ENCODE assay signal across 8 cellular contexts in genomic region chr13:46687810-46688209, GRCh38.
DNase-seq lines count a peak whose midpoint lies in the region; ATAC-seq and TF ChIP-seq lines count a peak whose summit lies in the region.

No MANE protein-coding gene starts in this region.

- H3K36me3 Mint-ChIP-seq in Calu3 (ENCODE audit: insufficient read depth, unreplicated experiment), result peaks cover 8% of the 10 kb centered on the region

- H3K27ac Mint-ChIP-seq in Calu3 (ENCODE audit: unreplicated experiment), result no peak overlapping the region

- CTCF ChIA-PET in Calu3 (lab: Charles Lee), result no interaction called here

- H3K9ac ChIP-seq in iPS-18a (ENCODE audit: low read length), result peak overlapping the region; percentile 44

- intact Hi-C loops in Calu3 (cut with micrococcal nuclease; ENCODE audit: unreplicated experiment), result no loop called here

- no TSS peak for BruUV-seq in Calu3 (replicated peaks; lab: Mats Ljungman, UMichigan)

- H3K9me3 ChIP-seq in HAP-1 (no peaks in the 10 kb centered on the region), iPS-18a (ENCODE audit: control insufficient read depth, low read depth, low read length) (no peaks in the 10 kb centered on the region)

- H3K27me3 Mint-ChIP-seq in Calu3 (ENCODE audit: unreplicated experiment), result no peaks in the 10 kb centered on the region

- 0 out of 2 replicates have a peak, but pooled peaks cover 4% of the 10 kb centered on the region for H3K36me3 ChIP-seq in HAP-1 (replicated peaks)
- no peaks in the 10 kb centered on the region for H3K36me3 ChIP-seq in iPS-18a (ENCODE audit: control insufficient read depth, low read depth, low read length)

- in situ Hi-C loops in HAP-1 (cut with MboI; ENCODE audit: low sequenced_read_pairs), result no loop called here

- TF ChIP-seq CTCF in Calu3 (IDR thresholded peaks at IDR 0.05; ENCODE audit: unreplicated experiment), result no peak

- H3K27me3 ChIP-seq in HAP-1 (ENCODE audit: low read depth) (no peaks in the 10 kb centered on the region), iPS-18a (ENCODE audit: control insufficient read depth, insufficient read depth, low read length) (no peaks in the 10 kb centered on the region)

- H3K4me1 Mint-ChIP-seq in Calu3 (ENCODE audit: low read depth, unreplicated experiment), result peaks cover 31% of the 10 kb centered on the region

- ATAC-seq in SK-N-SH treated with all-trans-retinoic acid at 6 μM for 48 hours (no peak), GM18511 (IDR thresholded peaks at IDR 0.05; ENCODE audit: unreplicated experiment) (no peak)

- no peak overlapping the region for H3K4me3 Mint-ChIP-seq in Calu3 (ENCODE audit: low read depth, unreplicated experiment)

- peaks cover 8% of the 10 kb centered on the region for H3K4me1 ChIP-seq in HAP-1
- peaks cover 42% of the 10 kb centered on the region for H3K4me1 ChIP-seq in iPS-18a (ENCODE audit: control insufficient read depth, low read depth, low read length)

- no peaks in the 10 kb centered on the region for H3K9me3 Mint-ChIP-seq in Calu3 (ENCODE audit: low read depth, unreplicated experiment)

- DNase-seq in Calu3 (peak; percentile 35), HAP-1 (ENCODE audit: low spot score in 2 of 2) (peak; percentile 21 to 26), NCI-H2107 (lab: John Stamatoyannopoulos, UW) (no peak), NCI-H2029 treated with DMSO at 0.1 percent for 48 hours (lab: John Stamatoyannopoulos, UW) (no peak)
- no peak for DNase-seq in activated effector memory CD4-positive, alpha-beta T cell treated with Interleukin-2 at 50 U/mL for 16 hours

- peak overlapping the region; percentile 38 for H3K27ac ChIP-seq in iPS-18a (ENCODE audit: low read length)

- H3K4me3 ChIP-seq in HAP-1, result no peak overlapping the region
- no peak overlapping the region for H3K4me3 ChIP-seq in iPS-18a (ENCODE audit: low read length)

TF ChIP-seq in SK-N-SH treated with all-trans-retinoic acid at 6 μM for 48 hours, 23 proteins besides CTCF, POLR2A, EP300 and RAD21:
- TF ChIP-seq ZC3H10 (CRISPR knock-in tag; IDR thresholded peaks at IDR 0.05) (no peak), GLIS3 (CRISPR knock-in tag; IDR thresholded peaks at IDR 0.05) (no peak), CREB5 (CRISPR knock-in tag; IDR thresholded peaks at IDR 0.05; ENCODE audit: low read depth) (no peak), ISL1 (CRISPR knock-in tag; IDR thresholded peaks at IDR 0.05) (0 out of 2 replicates have a peak, but pooled peaks have one; percentile 9), TOX (CRISPR knock-in tag; IDR thresholded peaks at IDR 0.05; ENCODE audit: borderline replicate concordance) (no peak), CSDC2 (CRISPR knock-in tag; IDR thresholded peaks at IDR 0.05) (no peak)

Comparison
In these comparisons a context has a peak if more than half of its experiments do, and no peak if none do; other contexts are left out.
1. DNase-seq: peak in Calu3 (single experiment) and HAP-1 (2 of 2); none in activated effector memory CD4-positive, alpha-beta T cell treated with Interleukin-2 at 50 U/mL for 16 hours (single experiment), NCI-H2107 (single experiment) and NCI-H2029 treated with DMSO at 0.1 percent for 48 hours (single experiment).